16 cellular contexts compared by ENCODE assay signal in genomic region chr17:77245162-77245926, GRCh38.
DNase-seq lines count a peak whose midpoint lies in the region; ATAC-seq and TF ChIP-seq lines count a peak whose summit lies in the region.
"Had no signal": no experiment of that assay in that cellular context is flagged by ENCODE, and none has a peak within 500 bp of the region (broad histone marks: within the 10 kb centered on the region; RNA-seq: fewer than 3 reads in every experiment).

No MANE protein-coding gene starts in this region.

- H3K27ac Mint-ChIP-seq in osteocyte (ENCODE audit: unreplicated experiment), result no peak overlapping the region
- H3K27ac Mint-ChIP-seq: T-helper 17 cell had no signal

- H3K27me3 Mint-ChIP-seq in osteocyte (ENCODE audit: unreplicated experiment), result no peaks in the 10 kb centered on the region

- H3K27ac ChIP-seq in RWPE1, result peak overlapping the region; percentile 38; the same call in 1 of the 2 replicates
- H3K27ac ChIP-seq: ascending aorta, heart left ventricle, neutrophil had no signal

- CTCF ChIA-PET in RWPE1 (lab: Yijun Ruan, JAX), result no interaction called here

- H3K36me3 Mint-ChIP-seq in osteocyte (ENCODE audit: unreplicated experiment), result no peaks in the 10 kb centered on the region

- no peak overlapping the region for H3K4me3 ChIP-seq in GM12865 (ENCODE audit: low read depth, low read length)
- H3K4me3 ChIP-seq: ascending aorta, heart left ventricle, K562, spleen had no signal

- peak; percentile 87 for DNase-seq in GM12865 (ENCODE audit: low read depth)
- no peak for DNase-seq in RWPE1 (ENCODE audit: low spot score)
- no peak for DNase-seq in C1 segment of cervical spinal cord (lab: John Stamatoyannopoulos, UW)
- no peak for DNase-seq in osteocyte (ENCODE audit: extremely low spot score, unreplicated experiment)
- no peak for DNase-seq in H4 (ENCODE audit: low spot score)
- DNase-seq in NCI-H226, result no peak
- DNase-seq: COR-L47, NCI-H187 treated with DMSO at 0.1 percent for 48 hours, spleen, T-helper 17 cell had no signal

- no peaks in the 10 kb centered on the region for H3K9me3 Mint-ChIP-seq in osteocyte (ENCODE audit: unreplicated experiment)

- TF ChIP-seq CTCF in GM12865 (IDR thresholded peaks at IDR 0.05; ENCODE audit: insufficient read depth, low read depth, low read length, missing control alignments) (no peak), RWPE1 (conservative IDR thresholded peaks at IDR 0.05; ENCODE audit: low read depth) (no peak), osteocyte (IDR thresholded peaks at IDR 0.05) (no peak)

- no peak overlapping the region for H3K4me3 Mint-ChIP-seq in osteocyte (ENCODE audit: unreplicated experiment)

- peak; percentile 70 for ATAC-seq in GM19043 (IDR thresholded peaks at IDR 0.05; ENCODE audit: low read depth, unreplicated experiment)
- ATAC-seq in HG02678 (IDR thresholded peaks at IDR 0.05; ENCODE audit: unreplicated experiment), result peak; percentile 67
- ATAC-seq: heart left ventricle, K562, T-helper 17 cell had no signal

- peaks cover 3% of the 10 kb centered on the region for H3K4me1 Mint-ChIP-seq in osteocyte (ENCODE audit: unreplicated experiment)

- POLR2A ChIA-PET in RWPE1 (lab: Yijun Ruan, JAX; ENCODE audit: low non-redundant PET), result no interaction called here
